ENCODE assay signal across 8 cellular contexts in genomic region chr1:119470377-119470776, GRCh38. TPM values are rescaled to one million over a fixed set of nuclear protein-coding genes. Genes with fewer than 3 reads are reported as not detected.
"Had no signal": no experiment of that assay in that cellular context is flagged by ENCODE, and none has a peak within 500 bp of the region (broad histone marks: within the 10 kb centered on the region; RNA-seq: fewer than 3 reads in every experiment).

No MANE protein-coding gene starts in this region.

- DNase-seq: IMR-90, KBM-7, KG1 had no signal

- H3K4me3 ChIP-seq: K562 had no signal

- H3K27ac ChIP-seq: HL-60 had no signal

RNA-seq across cellular contexts. Expression of gene HSD3B1, which starts 36.6 kb away (rescaled TPM):
- total RNA-seq: HepG2, HT-29, HT1080, IMR-90, K562 had no signal

RNA-seq across cellular contexts. Expression of gene HSD3B2, which starts 55.4 kb away (rescaled TPM):
- total RNA-seq: HepG2, HT-29, HT1080, IMR-90 had no signal
